In genomic region chr2:219254590-219255219, GRCh38 we compare ENCODE assay signal across 7 cellular contexts. TPM values are rescaled to one million over a fixed set of nuclear protein-coding genes. Genes with fewer than 3 reads are reported as not detected.
DNase-seq lines count a peak whose midpoint lies in the region; ATAC-seq and TF ChIP-seq lines count a peak whose summit lies in the region.
"Had no signal": no experiment of that assay in that cellular context is flagged by ENCODE, and none has a peak within 500 bp of the region (broad histone marks: within the 10 kb centered on the region; RNA-seq: fewer than 3 reads in every experiment).

No MANE protein-coding gene starts in this region.

- peak overlapping the region; percentile 94 for H3K27ac ChIP-seq in psoas muscle

- peak; percentile 23 for ATAC-seq in GM21526 (IDR thresholded peaks at IDR 0.05; ENCODE audit: low FRiP score, unreplicated experiment)
- peak; percentile 3 to 6 (median 4) for ATAC-seq in psoas muscle

- no peaks in the 10 kb centered on the region for H3K9me3 Mint-ChIP-seq in dendritic cell treated with granulocyte-macrophage colony-stimulating factor and Interleukin-4, amounts not matched to agents 40 ng/mL and 50 ng/mL, for 4 days

- H3K4me3 Mint-ChIP-seq in dendritic cell treated with granulocyte-macrophage colony-stimulating factor and Interleukin-4, amounts not matched to agents 40 ng/mL and 50 ng/mL, for 4 days: peak overlapping the region; percentile 86

- no peaks in the 10 kb centered on the region for H3K9me3 ChIP-seq in psoas muscle

- peaks cover 5% of the 10 kb centered on the region for H3K27me3 Mint-ChIP-seq in dendritic cell treated with granulocyte-macrophage colony-stimulating factor and Interleukin-4, amounts not matched to agents 40 ng/mL and 50 ng/mL, for 4 days

- H3K27me3 ChIP-seq in psoas muscle (ENCODE audit: insufficient read depth in 3 of 3, low read length in 2 of 3): no peaks in the 10 kb centered on the region

- no peak for TF ChIP-seq CTCF in psoas muscle (IDR thresholded peaks at IDR 0.05)

- H3K27ac Mint-ChIP-seq in dendritic cell treated with granulocyte-macrophage colony-stimulating factor and Interleukin-4, amounts not matched to agents 40 ng/mL and 50 ng/mL, for 4 days: peak overlapping the region; percentile 47

- peak overlapping the region; percentile 75 for H3K4me3 ChIP-seq in psoas muscle

- 28 to 30% (median 28%) methylated on average over 13 of the region's 13 CpGs for WGBS in psoas muscle, 3 donors

- intact Hi-C loops in dendritic cell treated with granulocyte-macrophage colony-stimulating factor and Interleukin-4, amounts not matched to agents 40 ng/mL and 50 ng/mL, for 4 days (cut with micrococcal nuclease): loop anchor here (5.0 kb wide), 1 partner anchor 37 kb away; the partner anchor contains the start of gene ABCB6
- intact Hi-C loops in psoas muscle (cut with DNase I): loop anchor here in 1 of 2 donors (2.0 kb wide), 1 partner anchor 18 kb away; no protein-coding TSS in a partner anchor

- peaks cover 0 to 25% of the 10 kb centered on the region in 2 donors for H3K36me3 ChIP-seq in psoas muscle (ENCODE audit: insufficient read depth in 1 of 2, low read depth in 1 of 2)

- DNase-seq in NOMO-1 treated with dmso at 0.1 percent for 144 hours (lab: John Stamatoyannopoulos, UW; ENCODE audit: unreplicated experiment) (peak; percentile 68), psoas muscle (no peak), mesenteric fat pad (ENCODE audit: low spot score) (no peak), COLO829 (ENCODE audit: low spot score) (no peak)

- peaks cover 46% of the 10 kb centered on the region for H3K4me1 Mint-ChIP-seq in dendritic cell treated with granulocyte-macrophage colony-stimulating factor and Interleukin-4, amounts not matched to agents 40 ng/mL and 50 ng/mL, for 4 days (ENCODE audit: low read depth)

- H3K36me3 Mint-ChIP-seq in dendritic cell treated with granulocyte-macrophage colony-stimulating factor and Interleukin-4, amounts not matched to agents 40 ng/mL and 50 ng/mL, for 4 days (ENCODE audit: low read depth): peaks cover 26% of the 10 kb centered on the region

- H3K4me1 ChIP-seq in psoas muscle: peaks cover 26% of the 10 kb centered on the region

RNA-seq across cellular contexts. Expression of gene TUBA4A, which starts 1.0 kb away (rescaled TPM):
- total RNA-seq in psoas muscle: 100 to 1,000 TPM; 522 to 707 (median 613) TPM
- polyA plus RNA-seq in psoas muscle: 100 to 1,000 TPM; 291 to 618 (median 508) TPM
- total RNA-seq in mesenteric fat pad: 21.7 TPM

RNA-seq across cellular contexts. Expression of gene TUBA4B, which starts 1.7 kb away (rescaled TPM):
- total RNA-seq in psoas muscle (not detected), mesenteric fat pad (not detected)
- polyA plus RNA-seq in psoas muscle: under 1 TPM in 1 of 3 donors, not detected in 2; 0.06 TPM
- total RNA-seq: pulmonary artery endothelial cell had no signal

RNA-seq across cellular contexts. Expression of gene STK16, which starts 9.4 kb away (rescaled TPM):
- total RNA-seq in psoas muscle (10 to 100 TPM; 11.6 to 16.7 (median 14.3) TPM), mesenteric fat pad (16.1 TPM)
- polyA plus RNA-seq in psoas muscle: 10 to 100 TPM; 15.8 to 38.5 (median 29.7) TPM

RNA-seq across cellular contexts. Expression of gene GLB1L, which starts 9.5 kb away (rescaled TPM):
- total RNA-seq in psoas muscle (1 to 10 TPM in 1 of 4 donors, under 1 TPM in 3; 0.59 to 1.6 (median 0.92) TPM), mesenteric fat pad (13.5 TPM)
- polyA plus RNA-seq in psoas muscle: 1 to 10 TPM in 1 of 3 donors, under 1 TPM in 2; 0.55 to 3.7 (median 0.82) TPM

RNA-seq across cellular contexts. Expression of gene DNAJB2, which starts 24.5 kb away (rescaled TPM):
- total RNA-seq in psoas muscle: 100 to 1,000 TPM in 3 of 4 donors, 10 to 100 TPM in 1; 93.1 to 173 (median 117) TPM
- polyA plus RNA-seq in psoas muscle: 100 to 1,000 TPM in 2 of 3 donors, 10 to 100 TPM in 1; 99.6 to 204 (median 100) TPM
- 67.5 TPM for total RNA-seq in mesenteric fat pad

Comparison
In these comparisons a context has a peak if more than half of its experiments do, and no peak if none do; other contexts are left out.
1. RNA of gene TUBA4A, which starts 1.0 kb away (total RNA-seq): 522 to 707 TPM in psoas muscle; 21.7 TPM in mesenteric fat pad (single experiment); every median in the first group is over 10 times any median in the second.